18 cellular contexts compared by ENCODE assay signal in the genomic region with DNA sequence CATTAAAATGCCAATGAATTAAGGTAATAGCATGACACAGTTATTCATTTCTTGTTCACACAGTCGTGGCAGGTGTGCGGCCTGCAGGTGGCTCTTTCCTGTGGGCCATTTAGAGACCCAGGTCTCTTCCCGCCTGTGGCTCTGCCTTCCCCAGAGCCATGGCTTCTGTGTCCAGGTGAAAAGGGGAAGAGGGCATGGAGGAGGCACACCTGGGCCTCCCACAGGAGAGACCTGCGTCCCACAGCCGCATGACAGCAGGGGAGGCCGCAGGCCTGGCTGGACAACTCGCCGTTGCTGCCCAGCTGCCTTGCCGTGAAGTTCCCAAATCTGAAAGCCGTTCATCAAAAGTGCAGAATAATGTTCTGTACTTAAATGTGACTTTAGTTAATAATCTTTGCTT. TPM values are rescaled to one million over a fixed set of nuclear protein-coding genes. Genes with fewer than 3 reads are reported as not detected.
DNase-seq lines count a peak whose midpoint lies in the region; ATAC-seq and TF ChIP-seq lines count a peak whose summit lies in the region.
"Had no signal": no experiment of that assay in that cellular context is flagged by ENCODE, and none has a peak within 500 bp of the region (broad histone marks: within the 10 kb centered on the region; RNA-seq: fewer than 3 reads in every experiment).

No MANE protein-coding gene starts in this region.

- H3K9ac ChIP-seq in colonic mucosa (ENCODE audit: low read depth in 2 of 2, low read length in 2 of 2), result no peak overlapping the region

- TF ChIP-seq CTCF in upper lobe of left lung (IDR thresholded peaks at IDR 0.05), result no peak
- TF ChIP-seq CTCF in colonic mucosa (IDR thresholded peaks at IDR 0.05), result no peak

- H3K4me1 ChIP-seq in upper lobe of left lung, result peaks cover 0 to 7% (median 0%) of the 10 kb centered on the region in 4 donors
- no peaks in the 10 kb centered on the region for H3K4me1 ChIP-seq in colonic mucosa

- TF ChIP-seq EP300 in upper lobe of left lung (IDR thresholded peaks at IDR 0.05), result no peak

- H3K27me3 ChIP-seq in upper lobe of left lung, result no peaks in the 10 kb centered on the region
- no peaks in the 10 kb centered on the region for H3K27me3 ChIP-seq in colonic mucosa
- H3K27me3 ChIP-seq: SJSA1 had no signal

- H3K36me3 ChIP-seq in upper lobe of left lung, result no peaks in the 10 kb centered on the region
- no peaks in the 10 kb centered on the region for H3K36me3 ChIP-seq in colonic mucosa
- H3K36me3 ChIP-seq: SJSA1 had no signal

- intact Hi-C loops in colonic mucosa (cut with DNase I), result no loop called here

- WGBS in upper lobe of left lung, 2 donors, result 83 to 88% methylated on average over 10 of the region's 10 CpGs

- no peak overlapping the region for H3K27ac ChIP-seq in upper lobe of left lung
- H3K27ac ChIP-seq in colonic mucosa, result no peak overlapping the region
- H3K27ac ChIP-seq: 22Rv1 had no signal

- H3K9me3 ChIP-seq in upper lobe of left lung, result no peaks in the 10 kb centered on the region
- no peaks in the 10 kb centered on the region for H3K9me3 ChIP-seq in colonic mucosa
- H3K9me3 ChIP-seq: SJSA1 had no signal

- no peak for TF ChIP-seq POLR2A in upper lobe of left lung (IDR thresholded peaks at IDR 0.05)

- no peak for ATAC-seq in HG03159 (IDR thresholded peaks at IDR 0.05; ENCODE audit: unreplicated experiment)
- ATAC-seq in upper lobe of left lung (ENCODE audit: low FRiP score in 2 of 2), result no peak
- ATAC-seq: GM12878, Panc1 had no signal

- H3K4me3 ChIP-seq in upper lobe of left lung (no peak overlapping the region), colonic mucosa (no peak overlapping the region)
- H3K4me3 ChIP-seq: GM12878, SJSA1 had no signal

- DNase-seq in NCI-H2107 treated with DMSO at 0.1 percent for 48 hours (lab: John Stamatoyannopoulos, UW; ENCODE audit: unreplicated experiment) (peak; percentile 23), NCI-H2107 (lab: John Stamatoyannopoulos, UW) (no peak), NCI-H146 treated with DMSO at 0.1 percent for 48 hours (lab: John Stamatoyannopoulos, UW; ENCODE audit: unreplicated experiment) (peak; percentile 17), iPS-NIHi7 (ENCODE audit: extremely low spot score) (peak; percentile 9), retina (peak; percentile 42), upper lobe of left lung (no peak), colonic mucosa (no peak)
- DNase-seq: CD4-positive, CD25-positive, alpha-beta regulatory T cell; COR-L47; GOT3; NCI-H1417 treated with DMSO at 0.1 percent for 48 hours; NCI-H510A had no signal

RNA-seq across cellular contexts. Expression of a gene that starts 14.4 kb away (rescaled TPM):
- 1 to 10 TPM in 5 of 6 donors, under 1 TPM in 1; 0.40 to 5.9 (median 2.9) TPM for total RNA-seq in upper lobe of left lung
- under 1 TPM; 0.05 to 0.17 TPM for total RNA-seq in colonic mucosa
- total RNA-seq: B cell; CD4-positive, CD25-positive, alpha-beta regulatory T cell had no signal

Comparison
In these comparisons a context has a peak if more than half of its experiments do, and no peak if none do; other contexts are left out.
1. DNase-seq: peak in NCI-H2107 treated with DMSO at 0.1 percent for 48 hours (single experiment), NCI-H146 treated with DMSO at 0.1 percent for 48 hours (single experiment), iPS-NIHi7 (single experiment) and retina (single experiment); none in NCI-H2107 (single experiment), upper lobe of left lung (0 of 2) and colonic mucosa (single experiment).